In genomic region chr10:33008499-33009243, GRCh38 we compare ENCODE assay signal across 9 cellular contexts.
DNase-seq lines count a peak whose midpoint lies in the region; ATAC-seq, FAIRE-seq and TF ChIP-seq lines count a peak whose summit lies in the region.
"Had no signal": no experiment of that assay in that cellular context is flagged by ENCODE, and none has a peak within 500 bp of the region (broad histone marks: within the 10 kb centered on the region; RNA-seq: fewer than 3 reads in every experiment).

No MANE protein-coding gene starts in this region.

- no peak overlapping the region for H3K4me3 ChIP-seq in HEK293 (ENCODE audit: low read depth, low read length)

- no peak for ATAC-seq in HG03045 (IDR thresholded peaks at IDR 0.05; ENCODE audit: unreplicated experiment)

- TF ChIP-seq CTCF in HEK293 (tag by site-specific recombination; IDR thresholded peaks at IDR 0.05), result peak; percentile 72

- no peaks in the 10 kb centered on the region for H3K36me3 ChIP-seq in HEK293 (ENCODE audit: control insufficient read depth in 2 of 2, insufficient read depth in 1 of 2, low read length in 2 of 2)

- POLR2A ChIA-PET in HEK293 (lab: Yijun Ruan, JAX), result interaction anchor here (1.0 to 1.4 kb wide), 3 partner anchors 28 to 630 kb away, joined by 3 to 6 read pairs (median 3); no protein-coding TSS in a partner anchor

- H3K4me1 ChIP-seq in HEK293 (ENCODE audit: control insufficient read depth, insufficient read depth, low read length), result no peaks in the 10 kb centered on the region; the same call in none of the 2 replicates

- CTCF ChIA-PET in HEK293 (lab: Yijun Ruan, JAX), result interaction anchor here (0.6 to 2.4 kb wide), 45 partner anchors 10 to 1075 kb away, joined by 3 to 17 read pairs (median 4); no protein-coding TSS in a partner anchor

- DNase-seq in DMS153 treated with DMSO at 0.1 percent for 48 hours (lab: John Stamatoyannopoulos, UW; ENCODE audit: unreplicated experiment), result peak; percentile 53
- peak; percentile 49 to 58 for DNase-seq in NCI-H2081 (lab: John Stamatoyannopoulos, UW)
- DNase-seq in UCSD-AML1 (lab: John Stamatoyannopoulos, UW; ENCODE audit: unreplicated experiment), result peak; percentile 19
- peak; percentile 37 for DNase-seq in brain pericyte (ENCODE audit: low read depth, low spot score)
- peak; percentile 31 to 60 (median 52) for DNase-seq in stimulated activated CD4-positive, alpha-beta T cell treated with anti-CD3 and anti-CD28 coated beads, Interleukin-1b, Interleukin-23, amount 100 ng/mL, for 24 hours (ENCODE audit: low read depth in 4 of 4, low spot score in 1 of 4)

- peak; percentile 77 for FAIRE-seq in islet of Langerhans (lab: Jason Lieb, UNC)
- FAIRE-seq: colon had no signal

- H3K9me3 ChIP-seq in HEK293 (ENCODE audit: control insufficient read depth, insufficient read depth, low read depth, low read length), result no peaks in the 10 kb centered on the region

- H3K27ac ChIP-seq in HEK293 (ENCODE audit: extremely low read depth, low read depth, low read length), result no peak overlapping the region

TF ChIP-seq in HEK293, 187 proteins besides CTCF, POLR2A, EP300 and RAD21 (continues in another document):
- TF ChIP-seq ZNF76 (tag by site-specific recombination; IDR thresholded peaks at IDR 0.05; ENCODE audit: borderline replicate concordance, low read depth) (no peak), ZNF366 (tag by site-specific recombination; conservative IDR thresholded peaks at IDR 0.05) (0 out of 2 replicates have a peak, but pooled peaks have one; percentile 15), ZNF274 (IDR thresholded peaks at IDR 0.05; ENCODE audit: low read length) (no peak), ZNF274 (tag by site-specific recombination; IDR thresholded peaks at IDR 0.05; ENCODE audit: borderline replicate concordance) (no peak), ZBTB17 (tag by site-specific recombination; IDR thresholded peaks at IDR 0.05) (0 out of 2 replicates have a peak, but pooled peaks have one; percentile 15), SP7 (tag by site-specific recombination; IDR thresholded peaks at IDR 0.05) (no peak), ZEB2 (tag by site-specific recombination; IDR thresholded peaks at IDR 0.05) (no peak), ZNF280D (tag by site-specific recombination; IDR thresholded peaks at IDR 0.05) (no peak), ZNF629 (tag by site-specific recombination; IDR thresholded peaks at IDR 0.05) (no peak), BCL11A (tag by site-specific recombination; IDR thresholded peaks at IDR 0.05; ENCODE audit: low read depth) (no peak), ZNF138 (tag by site-specific recombination; IDR thresholded peaks at IDR 0.05; ENCODE audit: borderline replicate concordance) (no peak), ZNF561 (tag by site-specific recombination; IDR thresholded peaks at IDR 0.05; ENCODE audit: borderline replicate concordance) (no peak), SCRT2 (tag by site-specific recombination; IDR thresholded peaks at IDR 0.05) (peak; percentile 88), ZNF530 (tag by site-specific recombination; IDR thresholded peaks at IDR 0.05; ENCODE audit: low read depth) (no peak), AEBP2 (tag by site-specific recombination; IDR thresholded peaks at IDR 0.05; ENCODE audit: borderline replicate concordance) (no peak), ZNF639 (tag by site-specific recombination; IDR thresholded peaks at IDR 0.05) (no peak), ZNF449 (tag by site-specific recombination; IDR thresholded peaks at IDR 0.05) (no peak; the same call in 1 of the 2 replicates), KLF17 (tag by site-specific recombination; IDR thresholded peaks at IDR 0.05) (no peak), ZNF416 (tag by site-specific recombination; IDR thresholded peaks at IDR 0.05) (no peak), ZNF548 (tag by site-specific recombination; IDR thresholded peaks at IDR 0.05) (no peak), ZNF785 (tag by site-specific recombination; IDR thresholded peaks at IDR 0.05) (no peak), ZNF624 (tag by site-specific recombination; IDR thresholded peaks at IDR 0.05) (no peak)
- TF ChIP-seq, protein P1, sequence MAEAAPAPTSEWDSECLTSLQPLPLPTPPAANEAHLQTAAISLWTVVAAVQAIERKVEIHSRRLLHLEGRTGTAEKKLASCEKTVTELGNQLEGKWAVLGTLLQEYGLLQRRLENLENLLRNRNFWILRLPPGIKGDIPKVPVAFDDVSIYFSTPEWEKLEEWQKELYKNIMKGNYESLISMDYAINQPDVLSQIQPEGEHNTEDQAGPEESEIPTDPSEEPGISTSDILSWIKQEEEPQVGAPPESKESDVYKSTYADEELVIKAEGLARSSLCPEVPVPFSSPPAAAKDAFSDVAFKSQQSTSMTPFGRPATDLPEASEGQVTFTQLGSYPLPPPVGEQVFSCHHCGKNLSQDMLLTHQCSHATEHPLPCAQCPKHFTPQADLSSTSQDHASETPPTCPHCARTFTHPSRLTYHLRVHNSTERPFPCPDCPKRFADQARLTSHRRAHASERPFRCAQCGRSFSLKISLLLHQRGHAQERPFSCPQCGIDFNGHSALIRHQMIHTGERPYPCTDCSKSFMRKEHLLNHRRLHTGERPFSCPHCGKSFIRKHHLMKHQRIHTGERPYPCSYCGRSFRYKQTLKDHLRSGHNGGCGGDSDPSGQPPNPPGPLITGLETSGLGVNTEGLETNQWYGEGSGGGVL (tag by site-specific recombination; IDR thresholded peaks at IDR 0.05), result no peak
